11 cellular contexts compared by ENCODE assay signal in genomic region chr7:85471740-85472139, GRCh38.
A peak's percentile ranks its signal among the peaks of the same experiment; 100 is the strongest.
DNase-seq lines count a peak whose midpoint lies in the region; ATAC-seq and TF ChIP-seq lines count a peak whose summit lies in the region.
"Had no signal": no experiment of that assay in that cellular context is flagged by ENCODE, and none has a peak within 500 bp of the region (broad histone marks: within the 10 kb centered on the region; RNA-seq: fewer than 3 reads in every experiment).

No MANE protein-coding gene starts in this region.

- no peak for TF ChIP-seq EP300 in ovary (IDR thresholded peaks at IDR 0.05)

- H3K36me3 Mint-ChIP-seq in naive thymus-derived CD8-positive, alpha-beta T cell, result no peaks in the 10 kb centered on the region
- H3K36me3 Mint-ChIP-seq: CD4-positive, CD25-positive, alpha-beta regulatory T cell had no signal

- H3K4me3 Mint-ChIP-seq in naive thymus-derived CD8-positive, alpha-beta T cell, result no peak overlapping the region
- H3K4me3 Mint-ChIP-seq: CD4-positive, CD25-positive, alpha-beta regulatory T cell had no signal

- H3K4me3 ChIP-seq in ovary, result no peak overlapping the region
- H3K4me3 ChIP-seq: left ventricle myocardium inferior had no signal

- no peak overlapping the region for H3K27ac Mint-ChIP-seq in naive thymus-derived CD8-positive, alpha-beta T cell
- H3K27ac Mint-ChIP-seq: CD4-positive, CD25-positive, alpha-beta regulatory T cell had no signal

- no peaks in the 10 kb centered on the region for H3K9me3 ChIP-seq in ovary
- H3K9me3 ChIP-seq: left ventricle myocardium inferior had no signal

- intact Hi-C loops in ovary (cut with DNase I), result no loop called here

- no peaks in the 10 kb centered on the region for H3K36me3 ChIP-seq in ovary
- H3K36me3 ChIP-seq: left ventricle myocardium inferior had no signal

- POLR2A ChIA-PET in naive thymus-derived CD8-positive, alpha-beta T cell (lab: Charles Lee), result no interaction called here

- TF ChIP-seq CTCF in ovary (IDR thresholded peaks at IDR 0.05), result no peak

- 22 to 60% (median 38%) methylated on average over 3 of the region's 3 CpGs for WGBS in ovary, 3 donors

- H3K9me3 Mint-ChIP-seq in naive thymus-derived CD8-positive, alpha-beta T cell, result peaks cover 0 to 4% (median 0%) of the 10 kb centered on the region in 9 donors

- no peaks in the 10 kb centered on the region for H3K4me1 Mint-ChIP-seq in naive thymus-derived CD8-positive, alpha-beta T cell
- H3K4me1 Mint-ChIP-seq: CD4-positive, CD25-positive, alpha-beta regulatory T cell had no signal

- no peak for TF ChIP-seq POLR2A in ovary (IDR thresholded peaks at IDR 0.05)

- ATAC-seq in GM19035 (IDR thresholded peaks at IDR 0.05; ENCODE audit: unreplicated experiment), result peak; percentile 45
- peak; percentile 45 for ATAC-seq in HG03565 (IDR thresholded peaks at IDR 0.05; ENCODE audit: unreplicated experiment)
- ATAC-seq in naive thymus-derived CD8-positive, alpha-beta T cell, result no peak

- no peak overlapping the region for H3K27ac ChIP-seq in ovary
- H3K27ac ChIP-seq: left ventricle myocardium inferior had no signal

- H3K27me3 ChIP-seq in ovary, result no peaks in the 10 kb centered on the region

- peaks cover 0 to 4% (median 0%) of the 10 kb centered on the region in 5 donors for H3K27me3 Mint-ChIP-seq in naive thymus-derived CD8-positive, alpha-beta T cell
- H3K27me3 Mint-ChIP-seq: CD4-positive, CD25-positive, alpha-beta regulatory T cell had no signal

- DNase-seq in AG08395 (ENCODE audit: low spot score) (peak; percentile 7), astrocyte of the hippocampus (ENCODE audit: low read depth, low spot score) (peak; percentile 53), ovary (no peak)
- DNase-seq in naive thymus-derived CD8-positive, alpha-beta T cell, result no peak
- DNase-seq in activated CD8-positive, alpha-beta memory T cell treated with anti-CD3 and anti-CD28 coated beads, Interleukin-2, amount 50 U/mL, for 48 hours, result no peak
- no peak for DNase-seq in stimulated activated CD4-positive, alpha-beta T cell treated with anti-CD3 and anti-CD28 coated beads, Interleukin-1b, Interleukin-23, amount 100 ng/mL, for 48 hours
- DNase-seq: CD4-positive, CD25-positive, alpha-beta regulatory T cell; effector CD8-positive, alpha-beta T cell; left ventricle myocardium inferior had no signal

- no peaks in the 10 kb centered on the region for H3K4me1 ChIP-seq in ovary (ENCODE audit: insufficient read depth)
- H3K4me1 ChIP-seq: left ventricle myocardium inferior had no signal

Comparison
In these comparisons a context has a peak if more than half of its experiments do, and no peak if none do; other contexts are left out.
1. DNase-seq: peak in AG08395 (single experiment) and astrocyte of the hippocampus (single experiment); none in ovary (0 of 5), naive thymus-derived CD8-positive, alpha-beta T cell (0 of 10), activated CD8-positive, alpha-beta memory T cell treated with anti-CD3 and anti-CD28 coated beads, Interleukin-2, amount 50 U/mL, for 48 hours (single experiment) and stimulated activated CD4-positive, alpha-beta T cell treated with anti-CD3 and anti-CD28 coated beads, Interleukin-1b, Interleukin-23, amount 100 ng/mL, for 48 hours (single experiment).
2. ATAC-seq: peak in GM19035 (single experiment) and HG03565 (single experiment); none in naive thymus-derived CD8-positive, alpha-beta T cell (0 of 2).